Comparison of ENCODE assay signal across 30 cellular contexts in the genomic region with DNA sequence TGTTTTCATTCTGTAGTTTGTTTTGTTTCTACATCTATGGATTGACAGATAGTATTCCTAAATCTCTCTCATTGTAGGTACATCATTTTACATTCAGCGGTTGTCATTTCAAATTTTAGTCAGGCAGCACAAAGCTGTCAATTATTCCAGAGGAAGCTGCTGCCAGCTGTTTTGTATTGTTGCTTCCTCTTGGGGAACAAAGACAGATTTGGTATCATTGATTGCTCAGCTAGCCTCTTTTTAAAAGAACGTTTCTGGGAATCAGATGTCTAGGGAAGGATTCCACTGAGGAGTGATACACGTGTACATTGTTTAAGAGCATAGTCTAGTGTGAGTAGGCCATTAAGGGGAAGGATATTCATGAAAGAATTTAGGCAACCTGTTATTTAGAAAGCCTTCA.
DNase-seq lines count a peak whose midpoint lies in the region; ATAC-seq and TF ChIP-seq lines count a peak whose summit lies in the region.
"Had no signal": no experiment of that assay in that cellular context is flagged by ENCODE, and none has a peak within 500 bp of the region (broad histone marks: within the 10 kb centered on the region; RNA-seq: fewer than 3 reads in every experiment).

No MANE protein-coding gene starts in this region.

- no peak overlapping the region for H2BK120ac ChIP-seq in IMR-90 (ENCODE audit: low read depth, low read length)

- H3K4me3 Mint-ChIP-seq in Calu3 (ENCODE audit: low read depth, unreplicated experiment) (no peak overlapping the region), nephron (no peak overlapping the region)
- H3K4me3 Mint-ChIP-seq: activated CD4-positive, alpha-beta T cell treated with anti-CD3 and anti-CD28 coated beads, Interleukin-2, amount 10 ng/mL, durations not matched to agents 24 days and 14 days; activated naive CD8-positive, alpha-beta T cell treated with anti-CD3 and anti-CD28 coated beads, Interleukin-2, amount 50 U/mL, for 24 hours; dendritic cell treated with granulocyte-macrophage colony-stimulating factor and Interleukin-4, amounts not matched to agents 40 ng/mL and 50 ng/mL, for 4 days; endodermal cell; naive thymus-derived CD4-positive, alpha-beta T cell; type B pancreatic cell had no signal

- H3K79me1 ChIP-seq in IMR-90 (ENCODE audit: low read depth in 1 of 2, low read length in 2 of 2): no peaks in the 10 kb centered on the region; a peak in 1 of 4 replicates

- peaks cover 2% of the 10 kb centered on the region; the same call in 1 of the 2 replicates for H3K36me3 ChIP-seq in IMR-90 (ENCODE audit: control insufficient read depth, insufficient read depth, low read length)
- no peaks in the 10 kb centered on the region for H3K36me3 ChIP-seq in SK-N-MC (ENCODE audit: insufficient read depth, low read length)
- no peaks in the 10 kb centered on the region for H3K36me3 ChIP-seq in hepatocyte (replicated peaks; ENCODE audit: insufficient read depth, low read depth)
- H3K36me3 ChIP-seq: BLaER1 had no signal

- H2AFZ ChIP-seq in IMR-90 (replicated peaks; ENCODE audit: low read length, poor library complexity) (no peak overlapping the region), hepatocyte (no peak overlapping the region)

- H3K27me3 Mint-ChIP-seq in Calu3 (ENCODE audit: unreplicated experiment) (no peaks in the 10 kb centered on the region), nephron (ENCODE audit: low read depth) (no peaks in the 10 kb centered on the region)
- H3K27me3 Mint-ChIP-seq: activated CD4-positive, alpha-beta T cell treated with anti-CD3 and anti-CD28 coated beads, Interleukin-2, amount 10 ng/mL, durations not matched to agents 24 days and 14 days; activated naive CD8-positive, alpha-beta T cell treated with anti-CD3 and anti-CD28 coated beads, Interleukin-2, amount 50 U/mL, for 24 hours; dendritic cell treated with granulocyte-macrophage colony-stimulating factor and Interleukin-4, amounts not matched to agents 40 ng/mL and 50 ng/mL, for 4 days; naive thymus-derived CD4-positive, alpha-beta T cell; type B pancreatic cell had no signal

- no peak overlapping the region for H2AK9ac ChIP-seq in IMR-90 (replicated peaks; ENCODE audit: low read depth, low read length, poor library complexity)

- POLR2A ChIA-PET in IMR-90 (lab: Charles Lee; ENCODE audit: unreplicated experiment): no interaction called here

- H3K23ac ChIP-seq in IMR-90 (ENCODE audit: low read depth, low read length): no peak overlapping the region

- in situ Hi-C loops in IMR-90 (cut with MboI; ENCODE audit: low sequenced_read_pairs): no loop called here

- H3K4me3 ChIP-seq in IMR-90 (ENCODE audit: insufficient read depth, low read depth, low read length) (no peak overlapping the region), SK-N-MC (no peak overlapping the region), hepatocyte (no peak overlapping the region)
- H3K4me3 ChIP-seq: BLaER1, esophagus squamous epithelium, heart right ventricle, skin epidermis had no signal

- H4K20me1 ChIP-seq in IMR-90 (ENCODE audit: insufficient read depth, low read length) (no peaks in the 10 kb centered on the region), hepatocyte (ENCODE audit: insufficient read depth, poor library complexity, severe bottlenecking) (no peaks in the 10 kb centered on the region)
- H4K20me1 ChIP-seq: BLaER1 had no signal

- ATAC-seq in IMR-90 (ENCODE audit: low read depth) (no peak), SK-N-SH treated with all-trans-retinoic acid at 6 μM for 48 hours (no peak)
- ATAC-seq: activated naive CD8-positive, alpha-beta T cell treated with anti-CD3 and anti-CD28 coated beads, Interleukin-2, amount 50 U/mL, for 24 hours; foreskin keratinocyte; heart right ventricle; naive thymus-derived CD4-positive, alpha-beta T cell had no signal

- dilution Hi-C loops in IMR-90 (cut with HindIII; ENCODE audit: low sequenced_read_pairs, unreplicated experiment): no loop called here

- no peaks in the 10 kb centered on the region for H3K27me3 ChIP-seq in IMR-90 (ENCODE audit: control insufficient read depth, insufficient read depth, low read length)
- no peaks in the 10 kb centered on the region for H3K27me3 ChIP-seq in hepatocyte
- H3K27me3 ChIP-seq: BLaER1, esophagus squamous epithelium, foreskin keratinocyte, heart right ventricle had no signal

- no peak overlapping the region for H3K27ac Mint-ChIP-seq in Calu3 (ENCODE audit: unreplicated experiment)
- peak overlapping the region; percentile 37 to 76 (median 55) for H3K27ac Mint-ChIP-seq in nephron
- H3K27ac Mint-ChIP-seq: activated CD4-positive, alpha-beta T cell treated with anti-CD3 and anti-CD28 coated beads, Interleukin-2, amount 10 ng/mL, durations not matched to agents 24 days and 14 days; activated naive CD8-positive, alpha-beta T cell treated with anti-CD3 and anti-CD28 coated beads, Interleukin-2, amount 50 U/mL, for 24 hours; dendritic cell treated with granulocyte-macrophage colony-stimulating factor and Interleukin-4, amounts not matched to agents 40 ng/mL and 50 ng/mL, for 4 days; endodermal cell; type B pancreatic cell had no signal

- no peak overlapping the region for H3K4ac ChIP-seq in IMR-90 (ENCODE audit: low read depth, low read length)

- H2BK15ac ChIP-seq in IMR-90 (ENCODE audit: low read depth, low read length): no peak overlapping the region

- CTCF ChIA-PET in Calu3 (lab: Charles Lee) (no interaction called here), IMR-90 (lab: Yijun Ruan, JAX) (interaction anchor here (0.5 kb wide), 1 partner anchor 27 kb away, joined by 4 read pairs; no protein-coding TSS in a partner anchor)

- H2BK5ac ChIP-seq in IMR-90 (ENCODE audit: low read depth, low read length, poor library complexity, severe bottlenecking): no peak overlapping the region

- intact Hi-C loops in Calu3 (cut with micrococcal nuclease; ENCODE audit: unreplicated experiment): no loop called here
- intact Hi-C loops in IMR-90 (cut with micrococcal nuclease): no loop called here

- H3K4me1 Mint-ChIP-seq in Calu3 (ENCODE audit: low read depth, unreplicated experiment): no peaks in the 10 kb centered on the region
- peaks cover 57% of the 10 kb centered on the region for H3K4me1 Mint-ChIP-seq in nephron
- H3K4me1 Mint-ChIP-seq: activated naive CD8-positive, alpha-beta T cell treated with anti-CD3 and anti-CD28 coated beads, Interleukin-2, amount 50 U/mL, for 24 hours had no signal

- TF ChIP-seq RAD21 in IMR-90 (IDR thresholded peaks at IDR 0.05; ENCODE audit: low read length): no peak

- no peaks in the 10 kb centered on the region for H3K9me1 ChIP-seq in IMR-90 (ENCODE audit: insufficient read depth, low read length)

- H3K4me2 ChIP-seq in IMR-90 (ENCODE audit: low read depth, low read length) (no peak overlapping the region), hepatocyte (no peak overlapping the region)
- H3K4me2 ChIP-seq: BLaER1 had no signal

- no peak for TF ChIP-seq POLR2A in IMR-90 (IDR thresholded peaks at IDR 0.05; ENCODE audit: low read depth, low read length)

- no peak overlapping the region for H3K56ac ChIP-seq in IMR-90 (ENCODE audit: extremely low read depth, insufficient read depth, low read length)

- H3K36me3 Mint-ChIP-seq in Calu3 (ENCODE audit: insufficient read depth, unreplicated experiment) (no peaks in the 10 kb centered on the region), nephron (ENCODE audit: low read depth) (peaks cover 7% of the 10 kb centered on the region)

- no peak overlapping the region for H4K91ac ChIP-seq in IMR-90 (ENCODE audit: insufficient read depth, low read depth, low read length)

- H3K9ac ChIP-seq in IMR-90 (ENCODE audit: low read depth, low read length): no peak overlapping the region
- no peak overlapping the region for H3K9ac ChIP-seq in SK-N-MC (ENCODE audit: insufficient read length)
- H3K9ac ChIP-seq: BLaER1 had no signal

- no CpG with 5 or more reads among the region's 3 CpGs for WGBS in IMR-90 (ENCODE audit: extremely low coverage in 2 of 2, insufficient read length in 1 of 2), 2 experiments
- WGBS in hepatocyte (ENCODE audit: low lambda C conversion rate, missing lambda C conversion rate): 68% methylated on average over 3 of the region's 3 CpGs

- no peaks in the 10 kb centered on the region for H3K79me2 ChIP-seq in hepatocyte

- DNase-seq in Calu3 (no peak), IMR-90 (no peak), SK-N-MC (ENCODE audit: low read depth, low spot score) (no peak), hepatocyte (ENCODE audit: low spot score) (no peak)
- no peak for DNase-seq in activated effector memory CD4-positive, alpha-beta T cell treated with Interleukin-2 at 50 U/mL for 16 hours
- DNase-seq: activated CD4-positive, alpha-beta T cell treated with anti-CD3 and anti-CD28 coated beads, Interleukin-2, amount 10 ng/mL, durations not matched to agents 24 days and 14 days; activated naive CD8-positive, alpha-beta T cell treated with anti-CD3 and anti-CD28 coated beads, Interleukin-2, amount 50 U/mL, for 24 hours; activated T-cell treated with anti-CD3 and anti-CD28 coated beads, Interleukin-2, amount 50 U/mL, for 1 hour; DND-41; endodermal cell; esophagus squamous epithelium; foreskin keratinocyte; GF-D8; HCEC 1CT; heart right ventricle; Karpas-422; naive thymus-derived CD4-positive, alpha-beta T cell; NCI-H1436 treated with DMSO at 0.1 percent for 48 hours; NCI-H748 treated with DMSO at 0.1 percent for 48 hours; SIG-M5; stimulated activated naive CD4-positive, alpha-beta T cell; T-helper 9 cell had no signal

- no peak overlapping the region for H2AK5ac ChIP-seq in IMR-90 (ENCODE audit: low read depth, low read length)

- TF ChIP-seq CTCF in Calu3 (IDR thresholded peaks at IDR 0.05; ENCODE audit: unreplicated experiment) (no peak), IMR-90 (conservative IDR thresholded peaks at IDR 0.05; ENCODE audit: low read depth, low read length) (no peak), nephron (IDR thresholded peaks at IDR 0.05; ENCODE audit: unreplicated experiment in 3 of 3) (no peak), hepatocyte (IDR thresholded peaks at IDR 0.05; ENCODE audit: poor library complexity) (no peak)

- BruUV-seq in Calu3 (replicated peaks; lab: Mats Ljungman, UMichigan) (TSS peak; percentile 31), IMR-90 (replicated peaks; lab: Mats Ljungman, UMichigan) (TSS peak; percentile 57)

- H3K4me1 ChIP-seq in IMR-90 (ENCODE audit: control insufficient read depth, insufficient read depth, low read length) (no peaks in the 10 kb centered on the region), hepatocyte (ENCODE audit: insufficient read depth) (no peaks in the 10 kb centered on the region)
- H3K4me1 ChIP-seq: BLaER1, esophagus squamous epithelium, foreskin keratinocyte had no signal

- H3K14ac ChIP-seq in IMR-90 (replicated peaks; ENCODE audit: low read depth, low read length): no peak overlapping the region

- no peak overlapping the region for H4K5ac ChIP-seq in IMR-90 (ENCODE audit: low read depth, low read length)

- H3K9me3 ChIP-seq in IMR-90 (ENCODE audit: control insufficient read depth, insufficient read depth, low read length) (no peaks in the 10 kb centered on the region), SK-N-MC (ENCODE audit: low read depth, low read length) (no peaks in the 10 kb centered on the region), hepatocyte (ENCODE audit: low read depth) (no peaks in the 10 kb centered on the region)
- H3K9me3 ChIP-seq: BLaER1, esophagus squamous epithelium, heart right ventricle had no signal

- H3K9me3 Mint-ChIP-seq in Calu3 (ENCODE audit: low read depth, unreplicated experiment) (no peaks in the 10 kb centered on the region), nephron (no peaks in the 10 kb centered on the region)
- H3K9me3 Mint-ChIP-seq: activated CD4-positive, alpha-beta T cell treated with anti-CD3 and anti-CD28 coated beads, Interleukin-2, amount 10 ng/mL, durations not matched to agents 24 days and 14 days; activated naive CD8-positive, alpha-beta T cell treated with anti-CD3 and anti-CD28 coated beads, Interleukin-2, amount 50 U/mL, for 24 hours; dendritic cell treated with granulocyte-macrophage colony-stimulating factor and Interleukin-4, amounts not matched to agents 40 ng/mL and 50 ng/mL, for 4 days; endodermal cell; naive thymus-derived CD4-positive, alpha-beta T cell; type B pancreatic cell had no signal

- H3K18ac ChIP-seq in IMR-90 (ENCODE audit: low read depth, low read length): no peak overlapping the region

- H3K9me2 ChIP-seq in hepatocyte (replicated peaks; ENCODE audit: insufficient read depth): no peaks in the 10 kb centered on the region

- H3K27ac ChIP-seq in IMR-90 (ENCODE audit: insufficient read depth, low read length) (no peak overlapping the region), SK-N-MC (0 out of 2 replicates have a peak overlapping the region, but pooled peaks have one; percentile 27), hepatocyte (no peak overlapping the region)
- H3K27ac ChIP-seq: BLaER1, esophagus squamous epithelium, foreskin keratinocyte, heart right ventricle, HL-60, skin epidermis, VCaP had no signal

- H4K8ac ChIP-seq in IMR-90 (ENCODE audit: low read depth in 2 of 2, low read length in 2 of 2): no peak overlapping the region

- no peak overlapping the region for H2BK20ac ChIP-seq in IMR-90 (ENCODE audit: low read depth, low read length)
